1 cellular context compared by ENCODE assay signal in the genomic region with DNA sequence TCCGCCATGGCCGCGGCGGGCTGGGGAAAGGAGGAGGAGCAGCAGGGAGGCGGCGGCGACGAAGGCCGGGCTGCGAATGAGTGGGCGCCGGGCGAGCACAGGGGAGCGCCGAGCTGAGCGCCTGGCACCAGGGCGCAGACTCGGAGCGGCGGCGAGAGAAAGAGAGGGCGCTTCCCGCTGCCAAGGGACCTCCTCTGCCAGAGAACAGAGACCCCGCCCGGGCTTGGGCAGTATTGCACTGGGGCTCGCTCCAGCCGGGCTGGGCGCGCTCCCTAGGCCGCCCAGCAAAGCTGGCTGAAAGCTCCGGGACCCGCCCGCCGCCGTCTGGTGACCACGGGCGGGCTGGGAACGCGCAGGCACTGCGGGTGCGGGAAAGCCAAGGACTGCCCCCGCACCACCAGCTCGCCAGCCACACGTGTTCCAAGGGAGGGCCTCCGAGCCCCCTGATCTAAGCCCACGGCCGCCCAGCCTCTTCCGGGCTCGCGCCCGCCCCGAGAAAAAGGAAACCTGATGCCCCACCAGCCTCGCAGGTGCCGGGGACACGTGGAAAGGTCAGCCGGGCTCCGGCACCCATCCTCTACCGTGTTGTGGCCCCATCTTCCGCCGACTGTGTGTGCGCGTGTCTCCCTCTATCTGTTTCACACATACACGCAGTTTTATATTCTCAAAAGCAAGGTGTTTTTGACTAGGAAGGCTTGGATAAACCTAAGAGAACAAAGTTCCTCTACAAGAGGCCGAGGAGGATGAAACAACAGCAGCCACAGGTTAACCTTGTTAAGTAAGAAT.
TF ChIP-seq lines count a peak whose summit lies in the region.

A gene (minus strand): TSS at position 140 of the 786 bp plus-strand sequence. CDS start 132 bp downstream, at position 8.

TF ChIP-seq in HepG2, 621 proteins besides CTCF, POLR2A, EP300 and RAD21 (continued from another document and continues in another):
- TF ChIP-seq, protein P1, sequence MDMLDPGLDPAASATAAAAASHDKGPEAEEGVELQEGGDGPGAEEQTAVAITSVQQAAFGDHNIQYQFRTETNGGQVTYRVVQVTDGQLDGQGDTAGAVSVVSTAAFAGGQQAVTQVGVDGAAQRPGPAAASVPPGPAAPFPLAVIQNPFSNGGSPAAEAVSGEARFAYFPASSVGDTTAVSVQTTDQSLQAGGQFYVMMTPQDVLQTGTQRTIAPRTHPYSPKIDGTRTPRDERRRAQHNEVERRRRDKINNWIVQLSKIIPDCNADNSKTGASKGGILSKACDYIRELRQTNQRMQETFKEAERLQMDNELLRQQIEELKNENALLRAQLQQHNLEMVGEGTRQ (IDR thresholded peaks at IDR 0.05; ENCODE audit: low read depth, low read length): peak; percentile 45; the same call in 1 of the 2 replicates
- TF ChIP-seq, protein P1 (CRISPR knock-in tag; IDR thresholded peaks at IDR 0.05; ENCODE audit: borderline replicate concordance): peak; percentile 60; the same call in 1 of the 2 replicates
- TF ChIP-seq ZNF629 (CRISPR knock-in tag; conservative IDR thresholded peaks at IDR 0.05) (no peak), MBNL3 (CRISPR knock-in tag; conservative IDR thresholded peaks at IDR 0.05) (no peak), HOXA9 (CRISPR knock-in tag; IDR thresholded peaks at IDR 0.05; ENCODE audit: borderline replicate concordance) (no peak), HOXD1 (CRISPR knock-in tag; IDR thresholded peaks at IDR 0.05) (peak; percentile 69; the same call in 1 of the 2 replicates), ZMYM4 (CRISPR knock-in tag; IDR thresholded peaks at IDR 0.05) (peak; percentile 89), MATR3 (CRISPR knock-in tag; IDR thresholded peaks at IDR 0.05) (no peak), HDAC6 (IDR thresholded peaks at IDR 0.05; ENCODE audit: low read depth, low read length) (no peak), KDM3A (CRISPR knock-in tag; IDR thresholded peaks at IDR 0.05; ENCODE audit: low read depth) (peak; percentile 78; the same call in 1 of the 2 replicates), ZNF234 (CRISPR knock-in tag; conservative IDR thresholded peaks at IDR 0.05) (no peak), MAZ (IDR thresholded peaks at IDR 0.05; ENCODE audit: borderline replicate concordance, low read depth, low read length) (peak; percentile 36; the same call in 1 of the 2 replicates), MAZ (CRISPR knock-in tag; IDR thresholded peaks at IDR 0.05; ENCODE audit: low read depth) (peak; percentile 88; the same call in 1 of the 2 replicates), CBX2 (IDR thresholded peaks at IDR 0.05; ENCODE audit: low read depth, low read length) (no peak), CBX2 (CRISPR knock-in tag; IDR thresholded peaks at IDR 0.05; ENCODE audit: low read depth) (no peak), GTF3A (CRISPR knock-in tag; conservative IDR thresholded peaks at IDR 0.05) (no peak), LCORL (IDR thresholded peaks at IDR 0.05) (no peak), LCORL (CRISPR knock-in tag; IDR thresholded peaks at IDR 0.05) (peak; percentile 58), ZNF660 (CRISPR knock-in tag; IDR thresholded peaks at IDR 0.05; ENCODE audit: borderline replicate concordance, low read depth) (no peak), KDM6A (CRISPR knock-in tag; IDR thresholded peaks at IDR 0.05; ENCODE audit: low read depth) (no peak), ZNF34 (CRISPR knock-in tag; IDR thresholded peaks at IDR 0.05; ENCODE audit: borderline replicate concordance) (no peak; the same call in 1 of the 2 replicates), ZNF24 (IDR thresholded peaks at IDR 0.05) (no peak; the same call in 1 of the 2 replicates), FOXM1 (CRISPR knock-in tag; IDR thresholded peaks at IDR 0.05) (no peak), ZNF761 (CRISPR knock-in tag; conservative IDR thresholded peaks at IDR 0.05) (no peak; the same call in 1 of the 2 replicates), ZMYM2 (CRISPR knock-in tag; IDR thresholded peaks at IDR 0.05) (peak; percentile 78), HMGA1 (CRISPR knock-in tag; conservative IDR thresholded peaks at IDR 0.05) (no peak)
- TF ChIP-seq, protein P2, sequence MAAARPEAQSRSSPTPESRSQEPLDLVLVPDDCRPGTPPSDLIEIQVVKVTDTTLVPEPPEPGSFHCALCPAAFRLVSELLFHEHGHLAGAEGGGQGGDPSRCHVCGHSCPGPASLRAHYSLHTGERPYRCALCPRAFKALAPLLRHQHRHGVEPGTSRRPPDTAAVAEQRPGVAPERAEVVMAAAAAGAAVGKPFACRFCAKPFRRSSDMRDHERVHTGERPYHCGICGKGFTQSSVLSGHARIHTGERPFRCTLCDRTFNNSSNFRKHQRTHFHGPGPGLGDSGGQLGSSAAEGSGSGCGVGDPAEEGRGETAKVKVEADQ (CRISPR knock-in tag; IDR thresholded peaks at IDR 0.05; ENCODE audit: borderline replicate concordance): peak; percentile 40; the same call in 1 of the 2 replicates
- TF ChIP-seq, protein P3, sequence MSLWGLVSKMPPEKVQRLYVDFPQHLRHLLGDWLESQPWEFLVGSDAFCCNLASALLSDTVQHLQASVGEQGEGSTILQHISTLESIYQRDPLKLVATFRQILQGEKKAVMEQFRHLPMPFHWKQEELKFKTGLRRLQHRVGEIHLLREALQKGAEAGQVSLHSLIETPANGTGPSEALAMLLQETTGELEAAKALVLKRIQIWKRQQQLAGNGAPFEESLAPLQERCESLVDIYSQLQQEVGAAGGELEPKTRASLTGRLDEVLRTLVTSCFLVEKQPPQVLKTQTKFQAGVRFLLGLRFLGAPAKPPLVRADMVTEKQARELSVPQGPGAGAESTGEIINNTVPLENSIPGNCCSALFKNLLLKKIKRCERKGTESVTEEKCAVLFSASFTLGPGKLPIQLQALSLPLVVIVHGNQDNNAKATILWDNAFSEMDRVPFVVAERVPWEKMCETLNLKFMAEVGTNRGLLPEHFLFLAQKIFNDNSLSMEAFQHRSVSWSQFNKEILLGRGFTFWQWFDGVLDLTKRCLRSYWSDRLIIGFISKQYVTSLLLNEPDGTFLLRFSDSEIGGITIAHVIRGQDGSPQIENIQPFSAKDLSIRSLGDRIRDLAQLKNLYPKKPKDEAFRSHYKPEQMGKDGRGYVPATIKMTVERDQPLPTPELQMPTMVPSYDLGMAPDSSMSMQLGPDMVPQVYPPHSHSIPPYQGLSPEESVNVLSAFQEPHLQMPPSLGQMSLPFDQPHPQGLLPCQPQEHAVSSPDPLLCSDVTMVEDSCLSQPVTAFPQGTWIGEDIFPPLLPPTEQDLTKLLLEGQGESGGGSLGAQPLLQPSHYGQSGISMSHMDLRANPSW (CRISPR knock-in tag; IDR thresholded peaks at IDR 0.05; ENCODE audit: borderline replicate concordance): peak; percentile 56; the same call in 1 of the 2 replicates
- TF ChIP-seq, protein P4, sequence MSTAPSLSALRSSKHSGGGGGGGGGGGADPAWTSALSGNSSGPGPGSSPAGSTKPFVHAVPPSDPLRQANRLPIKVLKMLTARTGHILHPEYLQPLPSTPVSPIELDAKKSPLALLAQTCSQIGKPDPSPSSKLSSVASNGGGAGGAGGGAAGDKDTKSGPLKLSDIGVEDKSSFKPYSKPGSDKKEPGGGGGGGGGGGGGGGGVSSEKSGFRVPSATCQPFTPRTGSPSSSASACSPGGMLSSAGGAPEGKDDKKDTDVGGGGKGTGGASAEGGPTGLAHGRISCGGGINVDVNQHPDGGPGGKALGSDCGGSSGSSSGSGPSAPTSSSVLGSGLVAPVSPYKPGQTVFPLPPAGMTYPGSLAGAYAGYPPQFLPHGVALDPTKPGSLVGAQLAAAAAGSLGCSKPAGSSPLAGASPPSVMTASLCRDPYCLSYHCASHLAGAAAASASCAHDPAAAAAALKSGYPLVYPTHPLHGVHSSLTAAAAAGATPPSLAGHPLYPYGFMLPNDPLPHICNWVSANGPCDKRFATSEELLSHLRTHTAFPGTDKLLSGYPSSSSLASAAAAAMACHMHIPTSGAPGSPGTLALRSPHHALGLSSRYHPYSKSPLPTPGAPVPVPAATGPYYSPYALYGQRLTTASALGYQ (CRISPR knock-in tag; IDR thresholded peaks at IDR 0.05): 0 out of 2 replicates have a peak, but pooled peaks have one; percentile 64
- TF ChIP-seq, protein P5, sequence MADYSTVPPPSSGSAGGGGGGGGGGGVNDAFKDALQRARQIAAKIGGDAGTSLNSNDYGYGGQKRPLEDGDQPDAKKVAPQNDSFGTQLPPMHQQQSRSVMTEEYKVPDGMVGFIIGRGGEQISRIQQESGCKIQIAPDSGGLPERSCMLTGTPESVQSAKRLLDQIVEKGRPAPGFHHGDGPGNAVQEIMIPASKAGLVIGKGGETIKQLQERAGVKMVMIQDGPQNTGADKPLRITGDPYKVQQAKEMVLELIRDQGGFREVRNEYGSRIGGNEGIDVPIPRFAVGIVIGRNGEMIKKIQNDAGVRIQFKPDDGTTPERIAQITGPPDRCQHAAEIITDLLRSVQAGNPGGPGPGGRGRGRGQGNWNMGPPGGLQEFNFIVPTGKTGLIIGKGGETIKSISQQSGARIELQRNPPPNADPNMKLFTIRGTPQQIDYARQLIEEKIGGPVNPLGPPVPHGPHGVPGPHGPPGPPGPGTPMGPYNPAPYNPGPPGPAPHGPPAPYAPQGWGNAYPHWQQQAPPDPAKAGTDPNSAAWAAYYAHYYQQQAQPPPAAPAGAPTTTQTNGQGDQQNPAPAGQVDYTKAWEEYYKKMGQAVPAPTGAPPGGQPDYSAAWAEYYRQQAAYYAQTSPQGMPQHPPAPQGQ (CRISPR knock-in tag; IDR thresholded peaks at IDR 0.05; ENCODE audit: borderline replicate concordance): no peak
- TF ChIP-seq, protein P6, sequence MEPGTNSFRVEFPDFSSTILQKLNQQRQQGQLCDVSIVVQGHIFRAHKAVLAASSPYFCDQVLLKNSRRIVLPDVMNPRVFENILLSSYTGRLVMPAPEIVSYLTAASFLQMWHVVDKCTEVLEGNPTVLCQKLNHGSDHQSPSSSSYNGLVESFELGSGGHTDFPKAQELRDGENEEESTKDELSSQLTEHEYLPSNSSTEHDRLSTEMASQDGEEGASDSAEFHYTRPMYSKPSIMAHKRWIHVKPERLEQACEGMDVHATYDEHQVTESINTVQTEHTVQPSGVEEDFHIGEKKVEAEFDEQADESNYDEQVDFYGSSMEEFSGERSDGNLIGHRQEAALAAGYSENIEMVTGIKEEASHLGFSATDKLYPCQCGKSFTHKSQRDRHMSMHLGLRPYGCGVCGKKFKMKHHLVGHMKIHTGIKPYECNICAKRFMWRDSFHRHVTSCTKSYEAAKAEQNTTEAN (CRISPR knock-in tag; conservative IDR thresholded peaks at IDR 0.05): peak; percentile 63; the same call in 1 of the 2 replicates
- TF ChIP-seq, protein P7, sequence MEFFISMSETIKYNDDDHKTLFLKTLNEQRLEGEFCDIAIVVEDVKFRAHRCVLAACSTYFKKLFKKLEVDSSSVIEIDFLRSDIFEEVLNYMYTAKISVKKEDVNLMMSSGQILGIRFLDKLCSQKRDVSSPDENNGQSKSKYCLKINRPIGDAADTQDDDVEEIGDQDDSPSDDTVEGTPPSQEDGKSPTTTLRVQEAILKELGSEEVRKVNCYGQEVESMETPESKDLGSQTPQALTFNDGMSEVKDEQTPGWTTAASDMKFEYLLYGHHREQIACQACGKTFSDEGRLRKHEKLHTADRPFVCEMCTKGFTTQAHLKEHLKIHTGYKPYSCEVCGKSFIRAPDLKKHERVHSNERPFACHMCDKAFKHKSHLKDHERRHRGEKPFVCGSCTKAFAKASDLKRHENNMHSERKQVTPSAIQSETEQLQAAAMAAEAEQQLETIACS (CRISPR knock-in tag; IDR thresholded peaks at IDR 0.05): peak; percentile 89
- TF ChIP-seq, protein P8, sequence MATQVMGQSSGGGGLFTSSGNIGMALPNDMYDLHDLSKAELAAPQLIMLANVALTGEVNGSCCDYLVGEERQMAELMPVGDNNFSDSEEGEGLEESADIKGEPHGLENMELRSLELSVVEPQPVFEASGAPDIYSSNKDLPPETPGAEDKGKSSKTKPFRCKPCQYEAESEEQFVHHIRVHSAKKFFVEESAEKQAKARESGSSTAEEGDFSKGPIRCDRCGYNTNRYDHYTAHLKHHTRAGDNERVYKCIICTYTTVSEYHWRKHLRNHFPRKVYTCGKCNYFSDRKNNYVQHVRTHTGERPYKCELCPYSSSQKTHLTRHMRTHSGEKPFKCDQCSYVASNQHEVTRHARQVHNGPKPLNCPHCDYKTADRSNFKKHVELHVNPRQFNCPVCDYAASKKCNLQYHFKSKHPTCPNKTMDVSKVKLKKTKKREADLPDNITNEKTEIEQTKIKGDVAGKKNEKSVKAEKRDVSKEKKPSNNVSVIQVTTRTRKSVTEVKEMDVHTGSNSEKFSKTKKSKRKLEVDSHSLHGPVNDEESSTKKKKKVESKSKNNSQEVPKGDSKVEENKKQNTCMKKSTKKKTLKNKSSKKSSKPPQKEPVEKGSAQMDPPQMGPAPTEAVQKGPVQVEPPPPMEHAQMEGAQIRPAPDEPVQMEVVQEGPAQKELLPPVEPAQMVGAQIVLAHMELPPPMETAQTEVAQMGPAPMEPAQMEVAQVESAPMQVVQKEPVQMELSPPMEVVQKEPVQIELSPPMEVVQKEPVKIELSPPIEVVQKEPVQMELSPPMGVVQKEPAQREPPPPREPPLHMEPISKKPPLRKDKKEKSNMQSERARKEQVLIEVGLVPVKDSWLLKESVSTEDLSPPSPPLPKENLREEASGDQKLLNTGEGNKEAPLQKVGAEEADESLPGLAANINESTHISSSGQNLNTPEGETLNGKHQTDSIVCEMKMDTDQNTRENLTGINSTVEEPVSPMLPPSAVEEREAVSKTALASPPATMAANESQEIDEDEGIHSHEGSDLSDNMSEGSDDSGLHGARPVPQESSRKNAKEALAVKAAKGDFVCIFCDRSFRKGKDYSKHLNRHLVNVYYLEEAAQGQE (IDR thresholded peaks at IDR 0.05; ENCODE audit: borderline replicate concordance in 1 of 2, low read depth in 1 of 2, low read length in 2 of 2): peak in 1 of 2 experiments; percentile 78; a peak in 1 of 4 replicates
- TF ChIP-seq, protein P9, sequence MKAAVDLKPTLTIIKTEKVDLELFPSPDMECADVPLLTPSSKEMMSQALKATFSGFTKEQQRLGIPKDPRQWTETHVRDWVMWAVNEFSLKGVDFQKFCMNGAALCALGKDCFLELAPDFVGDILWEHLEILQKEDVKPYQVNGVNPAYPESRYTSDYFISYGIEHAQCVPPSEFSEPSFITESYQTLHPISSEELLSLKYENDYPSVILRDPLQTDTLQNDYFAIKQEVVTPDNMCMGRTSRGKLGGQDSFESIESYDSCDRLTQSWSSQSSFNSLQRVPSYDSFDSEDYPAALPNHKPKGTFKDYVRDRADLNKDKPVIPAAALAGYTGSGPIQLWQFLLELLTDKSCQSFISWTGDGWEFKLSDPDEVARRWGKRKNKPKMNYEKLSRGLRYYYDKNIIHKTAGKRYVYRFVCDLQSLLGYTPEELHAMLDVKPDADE (CRISPR knock-in tag; IDR thresholded peaks at IDR 0.05): no peak
